14 cellular contexts compared by ENCODE assay signal in genomic region chr4:130056286-130056685, GRCh38.
"Had no signal": no experiment of that assay in that cellular context is flagged by ENCODE, and none has a peak within 500 bp of the region (broad histone marks: within the 10 kb centered on the region; RNA-seq: fewer than 3 reads in every experiment).

No MANE protein-coding gene starts in this region.

- H3K27me3 ChIP-seq: neutrophil had no signal

- H3K36me3 ChIP-seq: neutrophil had no signal

- H3K27ac ChIP-seq: neutrophil had no signal

- ATAC-seq: activated CD8-positive, alpha-beta T cell treated with anti-CD3 and anti-CD28 coated beads for 36 hours; activated T-cell treated with anti-CD3 and anti-CD28 coated beads, Interleukin-2, amount 50 U/mL, for 4 hours; natural killer cell; stimulated activated effector memory CD8-positive, alpha-beta T cell treated with anti-CD3 and anti-CD28 coated beads, Interleukin-12 subunit alpha, Interleukin-12 subunit beta, amount 100 ng/mL, for 72 hours; WTC11 had no signal

- DNase-seq: activated CD4-positive, alpha-beta T cell treated with anti-CD3 and anti-CD28 coated beads for 4 hours; activated CD8-positive, alpha-beta T cell treated with anti-CD3 and anti-CD28 coated beads for 36 hours; activated effector memory CD4-positive, alpha-beta T cell treated with Interleukin-2 at 50 U/mL for 16 hours; activated naive CD4-positive, alpha-beta T cell treated with anti-CD3 and anti-CD28 coated beads, Interleukin-2, amount 50 U/mL, for 16 hours; activated T-cell treated with anti-CD3 and anti-CD28 coated beads, Interleukin-2, amount 50 U/mL, for 4 hours; dermis blood vessel endothelial cell; endodermal cell; head of caudate nucleus; immature natural killer cell; mesenchymal stem cell; natural killer cell had no signal

- H3K9me3 ChIP-seq: neutrophil had no signal
